In genomic region chr14:91078095-91078737, GRCh38 we compare ENCODE assay signal across 1 cellular context.
A peak's percentile ranks its signal among the peaks of the same experiment; 100 is the strongest.
TF ChIP-seq lines count a peak whose summit lies in the region.

No MANE protein-coding gene starts in this region.

TF ChIP-seq in GM12878, 131 proteins besides CTCF, POLR2A, EP300 and RAD21 (continues in another document):
- TF ChIP-seq BCL3 (IDR thresholded peaks at IDR 0.05; ENCODE audit: borderline replicate concordance, insufficient read depth, low read depth, low read length, poor library complexity, severe bottlenecking) (peak; percentile 24), NKRF (conservative IDR thresholded peaks at IDR 0.05) (peak; percentile 52; the same call in 1 of the 2 replicates), ASH2L (IDR thresholded peaks at IDR 0.05; ENCODE audit: borderline replicate concordance, low read depth) (no peak), PRDM15 (CRISPR knock-in tag; IDR thresholded peaks at IDR 0.05) (no peak), TCF3 (IDR thresholded peaks at IDR 0.05; ENCODE audit: borderline replicate concordance, insufficient read depth, low read depth, low read length) (no peak), ZZZ3 (IDR thresholded peaks at IDR 0.05; ENCODE audit: control insufficient read depth, insufficient read length, low read depth) (no peak), IRF4 (IDR thresholded peaks at IDR 0.05; ENCODE audit: low read depth, low read length) (0 out of 2 replicates have a peak, but pooled peaks have one; percentile 51), E4F1 (IDR thresholded peaks at IDR 0.05; ENCODE audit: borderline replicate concordance, partially characterized antibody) (no peak), MXI1 (IDR thresholded peaks at IDR 0.05; ENCODE audit: low read depth, low read length) (no peak), NR2F1 (conservative IDR thresholded peaks at IDR 0.05) (peak; percentile 70), MAX (IDR thresholded peaks at IDR 0.05; ENCODE audit: low read depth, low read length) (no peak; the same call in 1 of the 2 replicates), SKIL (IDR thresholded peaks at IDR 0.05; ENCODE audit: low read depth, poor library complexity, severe bottlenecking) (peak; percentile 77), ZBTB11 (CRISPR knock-in tag; IDR thresholded peaks at IDR 0.05) (no peak), SUZ12 (IDR thresholded peaks at IDR 0.05; ENCODE audit: unreplicated experiment) (no peak), HSF1 (IDR thresholded peaks at IDR 0.05; ENCODE audit: low read depth, low read length) (no peak), JUND (IDR thresholded peaks at IDR 0.05; ENCODE audit: low read depth, low read length) (no peak; the same call in 1 of the 2 replicates), HCFC1 (IDR thresholded peaks at IDR 0.05; ENCODE audit: low read length) (no peak), PKNOX1 (IDR thresholded peaks at IDR 0.05) (0 out of 2 replicates have a peak, but pooled peaks have one; percentile 7), FOS (IDR thresholded peaks at IDR 0.05; ENCODE audit: borderline replicate concordance, extremely low read depth, insufficient read length) (no peak), ZSCAN29 (IDR thresholded peaks at IDR 0.05) (no peak), NFXL1 (IDR thresholded peaks at IDR 0.05; ENCODE audit: borderline replicate concordance) (no peak), CBFB (IDR thresholded peaks at IDR 0.05; ENCODE audit: low read depth) (peak; percentile 85; the same call in 1 of the 2 replicates), PAX8 (IDR thresholded peaks at IDR 0.05) (no peak), CBX5 (IDR thresholded peaks at IDR 0.05; ENCODE audit: low read depth) (no peak), USF1 (IDR thresholded peaks at IDR 0.05; ENCODE audit: borderline replicate concordance, extremely low read length, insufficient read depth, low read depth, low read length) (no peak), BMI1 (IDR thresholded peaks at IDR 0.05; ENCODE audit: borderline replicate concordance) (0 out of 2 replicates have a peak, but pooled peaks have one; percentile 24), TAF1 (IDR thresholded peaks at IDR 0.05; ENCODE audit: borderline replicate concordance, low read depth, low read length) (no peak), ETV6 (conservative IDR thresholded peaks at IDR 0.05 in 1 of 2, IDR thresholded peaks at IDR 0.05 in 1 of 2; ENCODE audit: borderline replicate concordance in 1 of 2, low read depth in 1 of 2) (peak in 1 of 2 experiments; percentile 54; a peak in 1 of 4 replicates), EZH2 (IDR thresholded peaks at IDR 0.05; ENCODE audit: borderline replicate concordance, control insufficient read depth, low read depth, low read length) (no peak), MEF2B (IDR thresholded peaks at IDR 0.05; ENCODE audit: partially characterized antibody, poor library complexity, severe bottlenecking) (peak; percentile 80), MTA2 (IDR thresholded peaks at IDR 0.05; ENCODE audit: low read depth) (peak; percentile 89), BCL11A (IDR thresholded peaks at IDR 0.05; ENCODE audit: low read depth, low read length) (peak; percentile 71), IKZF2 (IDR thresholded peaks at IDR 0.05) (peak; percentile 67 to 79; a peak in 3 of 4 replicates), LARP7 (IDR thresholded peaks at IDR 0.05) (no peak)
